ENCODE assay signal across 8 cellular contexts in genomic region chr10:114174462-114175190, GRCh38. TPM values are rescaled to one million over a fixed set of nuclear protein-coding genes. Genes with fewer than 3 reads are reported as not detected.
DNase-seq lines count a peak whose midpoint lies in the region; ATAC-seq, FAIRE-seq and TF ChIP-seq lines count a peak whose summit lies in the region.

No MANE protein-coding gene starts in this region.

- ATAC-seq in GM18858 (IDR thresholded peaks at IDR 0.05; ENCODE audit: unreplicated experiment) (peak; percentile 10), HG03025 (IDR thresholded peaks at IDR 0.05; ENCODE audit: low FRiP score, unreplicated experiment) (peak; percentile 31)
- peak; percentile 30 to 38 for ATAC-seq in stimulated activated naive B cell treated with anti-CD40 and anti-IgM and Interleukin-4, amounts not matched to agents 10 μg/mL and 1 μg/mL and 100 μg/mL, for 72 hours (replicated peaks)

- H3K27me3 ChIP-seq in NT2/D1 (ENCODE audit: insufficient read depth, insufficient read length) (peaks cover 17% of the 10 kb centered on the region), breast epithelium (no peaks in the 10 kb centered on the region)

- TF ChIP-seq CTCF in breast epithelium (IDR thresholded peaks at IDR 0.05), result no peak
- TF ChIP-seq CTCF in D721Med (IDR thresholded peaks at IDR 0.05; ENCODE audit: insufficient read depth, missing control alignments), result no peak

- peak overlapping the region; percentile 98 for H3K27ac Mint-ChIP-seq in stimulated activated naive B cell treated with anti-CD40 and anti-IgM and Interleukin-4, amounts not matched to agents 10 μg/mL and 1 μg/mL and 100 μg/mL, for 72 hours

- H3K9me3 ChIP-seq in NT2/D1 (ENCODE audit: insufficient read depth, low read length), result peaks cover 4% of the 10 kb centered on the region; the same call in 1 of the 2 replicates
- no peaks in the 10 kb centered on the region for H3K9me3 ChIP-seq in breast epithelium

- intact Hi-C loops in breast epithelium (cut with DNase I; ENCODE audit: low total_unique reads), result no loop called here

- H3K9ac ChIP-seq in NT2/D1 (ENCODE audit: insufficient read length, low read depth), result peak overlapping the region; percentile 74

- peak; percentile 58 for DNase-seq in Ammon's horn (ENCODE audit: low spot score)
- DNase-seq in NT2/D1 (ENCODE audit: low read depth, low spot score), result no peak
- peak; percentile 64 to 70 for DNase-seq in breast epithelium (ENCODE audit: low spot score in 2 of 2)
- DNase-seq in kidney glomerular epithelial cell (lab: John Stamatoyannopoulos, UW), result peak; percentile 79
- DNase-seq in stimulated activated naive B cell treated with anti-CD40 and anti-IgM and Interleukin-4, amounts not matched to agents 10 μg/mL and 1 μg/mL and 100 μg/mL, for 72 hours, result no peak
- DNase-seq in D721Med (ENCODE audit: insufficient read length, low spot score), result no peak

- H3K4me3 ChIP-seq in NT2/D1 (ENCODE audit: insufficient read length, low read depth) (peak overlapping the region; percentile 95), breast epithelium (peak overlapping the region; percentile 89 to 99 (median 97))

- H3K4me1 ChIP-seq in NT2/D1 (ENCODE audit: insufficient read depth, insufficient read length), result no peaks in the 10 kb centered on the region
- no peaks in the 10 kb centered on the region for H3K4me1 ChIP-seq in breast epithelium

- H3K27ac ChIP-seq in breast epithelium, result peak overlapping the region; percentile 97 to 98

- no peaks in the 10 kb centered on the region for H3K9me3 Mint-ChIP-seq in stimulated activated naive B cell treated with anti-CD40 and anti-IgM and Interleukin-4, amounts not matched to agents 10 μg/mL and 1 μg/mL and 100 μg/mL, for 72 hours

- peaks cover 16 to 25% of the 10 kb centered on the region in 2 donors for H3K4me1 Mint-ChIP-seq in stimulated activated naive B cell treated with anti-CD40 and anti-IgM and Interleukin-4, amounts not matched to agents 10 μg/mL and 1 μg/mL and 100 μg/mL, for 72 hours

- H3K4me3 Mint-ChIP-seq in stimulated activated naive B cell treated with anti-CD40 and anti-IgM and Interleukin-4, amounts not matched to agents 10 μg/mL and 1 μg/mL and 100 μg/mL, for 72 hours, result peak overlapping the region; percentile 97 to 100

- H3K36me3 ChIP-seq in NT2/D1 (ENCODE audit: insufficient read depth, insufficient read length, low read length) (no peaks in the 10 kb centered on the region), breast epithelium (no peaks in the 10 kb centered on the region)

- FAIRE-seq in D721Med (lab: Jason Lieb, UNC), result no peak

- no peak for TF ChIP-seq POLR2A in breast epithelium (IDR thresholded peaks at IDR 0.05)

- H3K36me3 Mint-ChIP-seq in stimulated activated naive B cell treated with anti-CD40 and anti-IgM and Interleukin-4, amounts not matched to agents 10 μg/mL and 1 μg/mL and 100 μg/mL, for 72 hours, result peaks cover 5 to 7% of the 10 kb centered on the region in 2 donors

- H3K27me3 Mint-ChIP-seq in stimulated activated naive B cell treated with anti-CD40 and anti-IgM and Interleukin-4, amounts not matched to agents 10 μg/mL and 1 μg/mL and 100 μg/mL, for 72 hours, result peaks cover 0 to 13% of the 10 kb centered on the region in 2 donors

RNA-seq across cellular contexts. Expression of gene CCDC186, which starts 0.6 kb away (rescaled TPM):
- 10 to 100 TPM; 23.5 to 62.1 (median 41.6) TPM for total RNA-seq in breast epithelium

RNA-seq across cellular contexts. Expression of gene TDRD1, which starts 4.5 kb away (rescaled TPM):
- total RNA-seq in breast epithelium, result under 1 TPM; under 0.01 to 0.73 (median 0.33) TPM

Comparison
In these comparisons a context has a peak if more than half of its experiments do, and no peak if none do; other contexts are left out.
1. DNase-seq: peak in Ammon's horn (single experiment), breast epithelium (2 of 2) and kidney glomerular epithelial cell (single experiment); none in NT2/D1 (single experiment), stimulated activated naive B cell treated with anti-CD40 and anti-IgM and Interleukin-4, amounts not matched to agents 10 μg/mL and 1 μg/mL and 100 μg/mL, for 72 hours (single experiment) and D721Med (single experiment).
2. Peak in every context shown above with its lines, with median percentiles within 50 percentile points of each other: ATAC-seq.